Comparison of ENCODE assay signal across 23 cellular contexts in the genomic region with DNA sequence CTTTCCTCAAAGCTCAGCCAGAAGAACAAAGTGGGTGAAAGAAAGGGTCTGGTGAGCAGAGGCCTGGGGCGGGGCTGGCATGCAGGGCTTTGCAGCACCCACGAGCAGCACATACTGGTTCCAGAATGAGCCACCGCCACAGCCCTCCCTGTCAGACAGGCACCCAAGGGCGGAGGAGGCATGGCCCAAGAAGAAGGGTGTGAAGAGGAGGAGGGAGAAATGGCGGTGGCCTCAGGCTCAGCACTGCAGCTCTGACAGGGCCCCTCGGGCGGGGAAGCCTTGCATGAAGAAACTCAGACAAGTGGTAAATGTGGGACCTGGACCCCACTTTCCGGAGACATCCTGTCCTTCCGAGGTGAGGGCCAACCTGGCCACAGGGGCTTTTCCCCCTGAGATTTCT. TPM values are rescaled to one million over a fixed set of nuclear protein-coding genes. Genes with fewer than 3 reads are reported as not detected.
"Had no signal": no experiment of that assay in that cellular context is flagged by ENCODE, and none has a peak within 500 bp of the region (broad histone marks: within the 10 kb centered on the region; RNA-seq: fewer than 3 reads in every experiment).

No MANE protein-coding gene starts in this region.

- H3K4me1 Mint-ChIP-seq: T-cell had no signal

- H3K4me3 Mint-ChIP-seq: T-cell had no signal

- DNase-seq: IMR-90, Kasumi-1, MM.1S, NCI-H1092 treated with DMSO at 0.1 percent for 48 hours, NCI-H1436 treated with DMSO at 0.1 percent for 48 hours, NCI-H1694, NCI-H187 treated with DMSO at 0.1 percent for 48 hours, NCI-H2029 treated with DMSO at 0.1 percent for 48 hours, NCI-H2171 treated with DMSO at 0.1 percent for 48 hours, NCI-H345, NCI-H446 treated with DMSO at 0.1 percent for 48 hours, NCI-H510A treated with DMSO at 0.1 percent for 48 hours, NCI-H526, NCI-H82, SHP77, SK-N-SH, SW 1271, T-cell had no signal

- H3K27ac Mint-ChIP-seq: T-cell had no signal

- H3K4me2 ChIP-seq: KMS-11, SK-N-SH had no signal

- H3K27ac ChIP-seq: KMS-11, RWPE1 had no signal

- ATAC-seq: T-cell had no signal

- H3K9ac ChIP-seq: KMS-11, SK-N-SH had no signal

RNA-seq across cellular contexts. Expression of gene FAM228A, which starts 15.7 kb away (rescaled TPM):
- total RNA-seq: HT-29, IMR-90, M059J, SK-MEL-5 had no signal
- polyA plus RNA-seq: IMR-90 had no signal
